31 cellular contexts compared by ENCODE assay signal in the genomic region with DNA sequence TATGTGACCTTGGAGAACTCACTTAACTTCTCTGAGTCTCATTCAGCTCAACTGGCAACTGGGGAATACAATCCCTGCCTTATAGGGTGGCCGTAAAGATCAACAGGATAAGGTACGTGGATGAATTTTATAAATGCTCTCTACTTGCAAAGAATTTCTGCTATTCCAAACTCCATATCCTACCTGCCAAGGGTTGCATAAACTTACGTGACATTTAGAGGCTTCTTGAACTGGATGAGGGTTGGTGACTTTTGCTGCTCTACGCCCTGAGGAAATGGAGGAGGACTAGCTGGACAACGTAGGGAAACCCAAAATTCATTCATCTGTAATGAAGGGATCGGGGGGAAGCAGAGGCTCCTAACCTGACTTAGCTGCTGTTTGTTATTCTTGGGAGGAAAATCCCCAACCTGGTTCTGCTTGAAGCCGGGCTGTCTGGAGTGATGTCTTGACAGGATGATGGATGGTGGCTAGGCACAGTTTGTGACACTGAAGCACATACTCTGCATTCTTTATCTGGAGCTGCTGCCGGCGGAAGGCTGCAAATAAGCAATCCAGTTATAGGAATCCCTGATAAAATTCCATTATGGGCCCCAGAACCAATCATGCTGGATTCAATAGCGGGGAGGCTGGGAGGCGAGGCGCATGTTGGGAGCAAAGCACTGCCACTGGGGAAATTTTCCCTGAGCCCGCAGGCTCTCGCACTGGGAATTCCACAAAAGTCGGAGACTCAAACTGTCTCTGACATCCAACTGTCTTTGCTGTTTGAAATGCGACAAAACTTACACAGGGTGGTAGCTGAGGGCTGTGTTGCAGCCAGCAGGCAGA.
"Had no signal": no experiment of that assay in that cellular context is flagged by ENCODE, and none has a peak within 500 bp of the region (broad histone marks: within the 10 kb centered on the region; RNA-seq: fewer than 3 reads in every experiment).

No MANE protein-coding gene starts in this region.

- H3K27me3 Mint-ChIP-seq: activated CD4-positive, alpha-beta T cell treated with anti-CD3 and anti-CD28 coated beads for 36 hours; stimulated activated naive CD8-positive, alpha-beta T cell treated with anti-CD3 and anti-CD28 coated beads, Interleukin-15, amount 100 ng/mL, for 72 hours had no signal

- DNase-seq: activated CD4-positive, alpha-beta T cell treated with anti-CD3 and anti-CD28 coated beads for 36 hours; activated CD4-positive, alpha-beta T cell treated with anti-CD3 and anti-CD28 coated beads, Interleukin-2, amount 50 U/mL, for 4 hours; activated CD4-positive, CD25-positive, alpha-beta regulatory T cell; activated effector memory CD4-positive, alpha-beta T cell treated with Interleukin-2 at 50 U/mL for 16 hours; activated naive CD4-positive, alpha-beta T cell treated with Interleukin-2 at 50 U/mL for 16 hours; anterior cingulate cortex; body of pancreas; dorsolateral prefrontal cortex; effector memory CD4-positive, alpha-beta T cell; erythroblast; head of caudate nucleus; hippocampal formation; kidney; left colon; mucosa of descending colon; nucleus accumbens; psoas muscle; sigmoid colon; small intestine; stimulated activated CD4-positive, alpha-beta T cell treated with anti-CD3 and anti-CD28 coated beads, Interleukin-4, amount 100 ng/mL, for 24 hours; stimulated activated naive CD8-positive, alpha-beta T cell treated with anti-CD3 and anti-CD28 coated beads, Interleukin-15, amount 100 ng/mL, for 72 hours; substantia nigra; upper lobe of left lung had no signal

- H3K36me3 Mint-ChIP-seq: activated naive CD8-positive, alpha-beta T cell; stimulated activated memory B cell treated with anti-CD40 and anti-IgM and Interleukin-4, amounts not matched to agents 10 μg/mL and 1 μg/mL and 100 μg/mL, for 72 hours had no signal

- H3K4me3 ChIP-seq: body of pancreas, coronary artery, dorsolateral prefrontal cortex, gastroesophageal sphincter, mucosa of descending colon, pancreas, psoas muscle, sigmoid colon, upper lobe of left lung, vagina had no signal

- H3K9me3 Mint-ChIP-seq: memory B cell; nephron; stimulated activated memory B cell treated with anti-CD40 and anti-IgM and Interleukin-4, amounts not matched to agents 10 μg/mL and 1 μg/mL and 100 μg/mL, for 72 hours; stimulated activated naive CD8-positive, alpha-beta T cell treated with anti-CD3 and anti-CD28 coated beads, Interleukin-15, amount 100 ng/mL, for 72 hours had no signal

- H3K4me1 ChIP-seq: body of pancreas, gastroesophageal sphincter, pancreas, psoas muscle, sigmoid colon, vagina had no signal

- ATAC-seq: activated CD4-positive, alpha-beta T cell treated with anti-CD3 and anti-CD28 coated beads for 36 hours; body of pancreas; gastroesophageal sphincter; left colon; mucosa of descending colon; pancreas; psoas muscle; stimulated activated memory B cell treated with anti-CD40 and anti-IgM and Interleukin-4, amounts not matched to agents 10 μg/mL and 1 μg/mL and 100 μg/mL, for 72 hours; stimulated activated naive CD8-positive, alpha-beta T cell treated with anti-CD3 and anti-CD28 coated beads, Interleukin-15, amount 100 ng/mL, for 72 hours had no signal

- H3K36me3 ChIP-seq: gastroesophageal sphincter, pancreas, sigmoid colon, upper lobe of left lung, vagina had no signal

- H3K27me3 ChIP-seq: body of pancreas, pancreas, upper lobe of left lung, vagina had no signal

- H3K4me3 Mint-ChIP-seq: activated CD4-positive, alpha-beta T cell treated with anti-CD3 and anti-CD28 coated beads for 36 hours; activated naive CD8-positive, alpha-beta T cell; memory B cell; nephron; stimulated activated memory B cell treated with anti-CD40 and anti-IgM and Interleukin-4, amounts not matched to agents 10 μg/mL and 1 μg/mL and 100 μg/mL, for 72 hours; stimulated activated naive CD8-positive, alpha-beta T cell treated with anti-CD3 and anti-CD28 coated beads, Interleukin-15, amount 100 ng/mL, for 72 hours had no signal

- H3K9me3 ChIP-seq: body of pancreas, mucosa of descending colon, pancreas, sigmoid colon, upper lobe of left lung, vagina had no signal

- FAIRE-seq: kidney, pancreas, small intestine had no signal

- H3K27ac ChIP-seq: body of pancreas, coronary artery, dorsolateral prefrontal cortex, gastroesophageal sphincter, pancreas, psoas muscle, sigmoid colon, upper lobe of left lung, vagina had no signal

- H3K27ac Mint-ChIP-seq: activated CD4-positive, alpha-beta T cell treated with anti-CD3 and anti-CD28 coated beads for 36 hours; activated naive CD8-positive, alpha-beta T cell; memory B cell; nephron; stimulated activated memory B cell treated with anti-CD40 and anti-IgM and Interleukin-4, amounts not matched to agents 10 μg/mL and 1 μg/mL and 100 μg/mL, for 72 hours had no signal
